ENCODE assay signal across 14 cellular contexts in the genomic region with DNA sequence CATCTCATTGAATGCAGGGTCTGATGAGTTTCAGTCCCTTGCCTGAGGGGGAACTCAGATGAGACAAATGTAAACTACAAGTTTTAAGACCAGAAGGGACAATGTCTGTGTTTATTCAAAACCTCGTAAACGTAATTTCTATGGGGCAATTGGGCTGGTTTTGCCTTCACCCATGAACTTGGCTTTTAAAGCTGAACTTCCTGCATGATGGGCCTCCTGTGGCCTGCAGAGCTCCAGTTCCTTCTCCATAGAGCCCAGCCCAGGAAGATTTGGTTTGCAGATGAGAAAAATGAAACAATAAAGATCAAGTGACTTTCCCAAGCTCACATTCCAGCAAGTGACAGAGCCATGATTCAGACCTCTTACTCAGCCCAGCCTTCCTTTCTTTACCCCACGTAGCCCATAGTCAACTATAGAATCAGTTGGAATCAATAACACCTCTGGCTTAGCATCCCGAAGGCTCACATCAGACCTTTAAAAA.
DNase-seq lines count a peak whose midpoint lies in the region; ATAC-seq and TF ChIP-seq lines count a peak whose summit lies in the region.
"Had no signal": no experiment of that assay in that cellular context is flagged by ENCODE, and none has a peak within 500 bp of the region (broad histone marks: within the 10 kb centered on the region; RNA-seq: fewer than 3 reads in every experiment).

No MANE protein-coding gene starts in this region.

- H3K4me1 Mint-ChIP-seq in H9 = peaks cover 19 to 26% of the 10 kb centered on the region in 2 experiments

- H3K4ac ChIP-seq in H9 (ENCODE audit: low read depth, low read length) = no peak overlapping the region

- H3K14ac ChIP-seq in H9 (ENCODE audit: insufficient read depth, low read length) = no peak overlapping the region

- H2BK12ac ChIP-seq in H9 (ENCODE audit: insufficient read length, low read depth, low read length) = no peak overlapping the region

- H2AFZ ChIP-seq in H9 (ENCODE audit: low read length) = no peak overlapping the region

- H3K27me3 Mint-ChIP-seq in H9 (ENCODE audit: low read depth) = peaks cover 10% of the 10 kb centered on the region

- H3K9ac ChIP-seq in H9 (ENCODE audit: extremely low read depth, insufficient read length, low read length) = no peak overlapping the region

- H2BK20ac ChIP-seq in H9 (ENCODE audit: low read depth, low read length, poor library complexity, severe bottlenecking) = no peak overlapping the region

- peaks cover 8 to 21% (median 15%) of the 10 kb centered on the region in 3 experiments for H3K36me3 Mint-ChIP-seq in H9 (ENCODE audit: insufficient read depth in 1 of 3, low read depth in 3 of 3)

- H3K79me2 ChIP-seq in H9 (ENCODE audit: insufficient read depth, low read length) = no peaks in the 10 kb centered on the region

- H4K20me1 ChIP-seq in H9 (ENCODE audit: control insufficient read depth, insufficient read depth, insufficient read length) = no peaks in the 10 kb centered on the region

- H3K4me1 ChIP-seq in thyroid gland (peaks cover 10 to 17% of the 10 kb centered on the region in 2 donors), H9 (ENCODE audit: insufficient read depth, low read length) (no peaks in the 10 kb centered on the region; the same call in 1 of the 2 replicates)

- no peak overlapping the region for H3K4me2 ChIP-seq in H9 (ENCODE audit: insufficient read depth, insufficient read length, low read length)

- H3K27me3 ChIP-seq in thyroid gland (no peaks in the 10 kb centered on the region), H9 (ENCODE audit: insufficient read depth, low read length) (no peaks in the 10 kb centered on the region)

- H3K4me3 Mint-ChIP-seq in H9 = no peak overlapping the region
- H3K4me3 Mint-ChIP-seq: endodermal cell had no signal

- no peak for TF ChIP-seq POLR2A in thyroid gland (IDR thresholded peaks at IDR 0.05)

- intact Hi-C loops in thyroid gland (cut with DNase I) = no loop called here

- H4K91ac ChIP-seq in H9 (ENCODE audit: insufficient read length, low read depth, low read length) = no peak overlapping the region

- H3T11ph ChIP-seq in H9 (ENCODE audit: low read length) = no peak overlapping the region

- H3K4me3 ChIP-seq in fibroblast of pulmonary artery (replicated peaks; ENCODE audit: low read depth, low read length) (no peak overlapping the region), thyroid gland (replicated peaks in 1 of 3) (no peak overlapping the region)

- H3K27ac Mint-ChIP-seq in H9 = no peak overlapping the region
- H3K27ac Mint-ChIP-seq: endodermal cell had no signal

- H4K5ac ChIP-seq in H9 (ENCODE audit: insufficient read length, low read depth, low read length) = no peak overlapping the region

- 66 to 93% methylated on average over 4 of the region's 4 CpGs for WGBS in thyroid gland, 2 donors
- WGBS in H9 (ENCODE audit: extremely low coverage, insufficient read length, low lambda C conversion rate) = no CpG with 5 or more reads among the region's 4 CpGs

- H3K79me1 ChIP-seq in H9 (ENCODE audit: insufficient read depth, low read depth, low read length, poor library complexity, severe bottlenecking) = no peaks in the 10 kb centered on the region

- no peak overlapping the region for H4K8ac ChIP-seq in H9 (replicated peaks; ENCODE audit: insufficient read length, low read depth, low read length)

- no peaks in the 10 kb centered on the region for H3K36me3 ChIP-seq in thyroid gland

- H3K9me3 ChIP-seq in thyroid gland (no peaks in the 10 kb centered on the region), H9 (ENCODE audit: control insufficient read depth, low read depth, low read length) (no peaks in the 10 kb centered on the region)

- no peak overlapping the region for H3K56ac ChIP-seq in H9 (ENCODE audit: insufficient read length, low read depth, low read length)

- TF ChIP-seq CTCF in fibroblast of pulmonary artery (IDR thresholded peaks at IDR 0.05; ENCODE audit: low read length, missing control alignments) (no peak), thyroid gland (IDR thresholded peaks at IDR 0.05) (no peak), H9 (conservative IDR thresholded peaks at IDR 0.05) (no peak)

- no peak overlapping the region for H3K23ac ChIP-seq in H9 (ENCODE audit: insufficient read length, low read depth, low read length)

- H3K9me3 Mint-ChIP-seq in H9 = peaks cover 14 to 18% of the 10 kb centered on the region in 2 experiments

- no peak overlapping the region for H3K18ac ChIP-seq in H9 (ENCODE audit: insufficient read length, low read depth, low read length)

- ATAC-seq in SK-N-SH treated with all-trans-retinoic acid at 6 μM for 48 hours = peak; percentile 86
- ATAC-seq in HG03520 (IDR thresholded peaks at IDR 0.05; ENCODE audit: unreplicated experiment) = no peak
- ATAC-seq in HG03354 (IDR thresholded peaks at IDR 0.05; ENCODE audit: poor library complexity, severe bottlenecking, unreplicated experiment) = no peak
- ATAC-seq: left cardiac atrium had no signal

- H2BK5ac ChIP-seq in H9 (ENCODE audit: insufficient read length, low read length) = no peak overlapping the region

- no peaks in the 10 kb centered on the region for H3K23me2 ChIP-seq in H9 (ENCODE audit: insufficient read length, low read depth, low read length, poor library complexity, severe bottlenecking)

- H2AK5ac ChIP-seq in H9 (ENCODE audit: insufficient read length, low read length) = no peak overlapping the region

- H2BK120ac ChIP-seq in H9 (ENCODE audit: low read depth, low read length, poor library complexity, severe bottlenecking) = no peak overlapping the region

- H2BK15ac ChIP-seq in H9 (ENCODE audit: low read depth, low read length) = no peak overlapping the region

- DNase-seq in NCI-H146 (lab: John Stamatoyannopoulos, UW) = peak; percentile 29
- DNase-seq in NCI-H146 treated with DMSO at 0.1 percent for 48 hours (lab: John Stamatoyannopoulos, UW; ENCODE audit: unreplicated experiment) = no peak
- DNase-seq in fibroblast of pulmonary artery (ENCODE audit: low read depth) = peak; percentile 65
- DNase-seq in thyroid gland = no peak
- DNase-seq in H9 = no peak
- DNase-seq: activated gamma-delta T cell, endodermal cell, left cardiac atrium, retina had no signal

- H3K27ac ChIP-seq in thyroid gland = peak overlapping the region; percentile 71 to 96 (median 78)
- no peak overlapping the region for H3K27ac ChIP-seq in H9 (ENCODE audit: insufficient read length, low read depth, low read length)
- H3K27ac ChIP-seq: 22Rv1, VCaP had no signal

TF ChIP-seq in SK-N-SH treated with all-trans-retinoic acid at 6 μM for 48 hours, 23 proteins besides CTCF, POLR2A, EP300 and RAD21 (continues in another document):
- TF ChIP-seq ZFP3 (CRISPR knock-in tag; IDR thresholded peaks at IDR 0.05) (no peak), GLIS3 (CRISPR knock-in tag; IDR thresholded peaks at IDR 0.05) (no peak), BACH2 (CRISPR knock-in tag; IDR thresholded peaks at IDR 0.05; ENCODE audit: borderline replicate concordance) (no peak), OSR1 (CRISPR knock-in tag; IDR thresholded peaks at IDR 0.05) (no peak), ZC3H10 (CRISPR knock-in tag; IDR thresholded peaks at IDR 0.05) (no peak), CSDC2 (CRISPR knock-in tag; IDR thresholded peaks at IDR 0.05) (no peak), ESRRG (CRISPR knock-in tag; IDR thresholded peaks at IDR 0.05) (no peak), TCF4 (CRISPR knock-in tag; IDR thresholded peaks at IDR 0.05; ENCODE audit: borderline replicate concordance) (no peak), TOX (CRISPR knock-in tag; IDR thresholded peaks at IDR 0.05; ENCODE audit: borderline replicate concordance) (no peak), ZFP30 (CRISPR knock-in tag; IDR thresholded peaks at IDR 0.05) (no peak), ISL1 (CRISPR knock-in tag; IDR thresholded peaks at IDR 0.05) (no peak), ARNTL (CRISPR knock-in tag; IDR thresholded peaks at IDR 0.05; ENCODE audit: borderline replicate concordance, low read depth) (no peak)
- TF ChIP-seq, protein P1, sequence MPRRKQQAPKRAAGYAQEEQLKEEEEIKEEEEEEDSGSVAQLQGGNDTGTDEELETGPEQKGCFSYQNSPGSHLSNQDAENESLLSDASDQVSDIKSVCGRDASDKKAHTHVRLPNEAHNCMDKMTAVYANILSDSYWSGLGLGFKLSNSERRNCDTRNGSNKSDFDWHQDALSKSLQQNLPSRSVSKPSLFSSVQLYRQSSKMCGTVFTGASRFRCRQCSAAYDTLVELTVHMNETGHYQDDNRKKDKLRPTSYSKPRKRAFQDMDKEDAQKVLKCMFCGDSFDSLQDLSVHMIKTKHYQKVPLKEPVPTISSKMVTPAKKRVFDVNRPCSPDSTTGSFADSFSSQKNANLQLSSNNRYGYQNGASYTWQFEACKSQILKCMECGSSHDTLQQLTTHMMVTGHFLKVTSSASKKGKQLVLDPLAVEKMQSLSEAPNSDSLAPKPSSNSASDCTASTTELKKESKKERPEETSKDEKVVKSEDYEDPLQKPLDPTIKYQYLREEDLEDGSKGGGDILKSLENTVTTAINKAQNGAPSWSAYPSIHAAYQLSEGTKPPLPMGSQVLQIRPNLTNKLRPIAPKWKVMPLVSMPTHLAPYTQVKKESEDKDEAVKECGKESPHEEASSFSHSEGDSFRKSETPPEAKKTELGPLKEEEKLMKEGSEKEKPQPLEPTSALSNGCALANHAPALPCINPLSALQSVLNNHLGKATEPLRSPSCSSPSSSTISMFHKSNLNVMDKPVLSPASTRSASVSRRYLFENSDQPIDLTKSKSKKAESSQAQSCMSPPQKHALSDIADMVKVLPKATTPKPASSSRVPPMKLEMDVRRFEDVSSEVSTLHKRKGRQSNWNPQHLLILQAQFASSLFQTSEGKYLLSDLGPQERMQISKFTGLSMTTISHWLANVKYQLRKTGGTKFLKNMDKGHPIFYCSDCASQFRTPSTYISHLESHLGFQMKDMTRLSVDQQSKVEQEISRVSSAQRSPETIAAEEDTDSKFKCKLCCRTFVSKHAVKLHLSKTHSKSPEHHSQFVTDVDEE (CRISPR knock-in tag; IDR thresholded peaks at IDR 0.05) = no peak
- TF ChIP-seq, protein P2, sequence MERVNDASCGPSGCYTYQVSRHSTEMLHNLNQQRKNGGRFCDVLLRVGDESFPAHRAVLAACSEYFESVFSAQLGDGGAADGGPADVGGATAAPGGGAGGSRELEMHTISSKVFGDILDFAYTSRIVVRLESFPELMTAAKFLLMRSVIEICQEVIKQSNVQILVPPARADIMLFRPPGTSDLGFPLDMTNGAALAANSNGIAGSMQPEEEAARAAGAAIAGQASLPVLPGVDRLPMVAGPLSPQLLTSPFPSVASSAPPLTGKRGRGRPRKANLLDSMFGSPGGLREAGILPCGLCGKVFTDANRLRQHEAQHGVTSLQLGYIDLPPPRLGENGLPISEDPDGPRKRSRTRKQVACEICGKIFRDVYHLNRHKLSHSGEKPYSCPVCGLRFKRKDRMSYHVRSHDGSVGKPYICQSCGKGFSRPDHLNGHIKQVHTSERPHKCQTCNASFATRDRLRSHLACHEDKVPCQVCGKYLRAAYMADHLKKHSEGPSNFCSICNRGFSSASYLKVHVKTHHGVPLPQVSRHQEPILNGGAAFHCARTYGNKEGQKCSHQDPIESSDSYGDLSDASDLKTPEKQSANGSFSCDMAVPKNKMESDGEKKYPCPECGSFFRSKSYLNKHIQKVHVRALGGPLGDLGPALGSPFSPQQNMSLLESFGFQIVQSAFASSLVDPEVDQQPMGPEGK (CRISPR knock-in tag; IDR thresholded peaks at IDR 0.05; ENCODE audit: borderline replicate concordance) = no peak

Comparison
In these comparisons a context has a peak if more than half of its experiments do, and no peak if none do; other contexts are left out.
1. DNase-seq: peak in NCI-H146 (single experiment) and fibroblast of pulmonary artery (single experiment); none in NCI-H146 treated with DMSO at 0.1 percent for 48 hours (single experiment), thyroid gland (0 of 2) and H9 (single experiment).